1 cellular context compared by ENCODE assay signal in genomic region chr11:57712256-57713150, GRCh38.
TF ChIP-seq lines count a peak whose summit lies in the region.

A gene with protein sequence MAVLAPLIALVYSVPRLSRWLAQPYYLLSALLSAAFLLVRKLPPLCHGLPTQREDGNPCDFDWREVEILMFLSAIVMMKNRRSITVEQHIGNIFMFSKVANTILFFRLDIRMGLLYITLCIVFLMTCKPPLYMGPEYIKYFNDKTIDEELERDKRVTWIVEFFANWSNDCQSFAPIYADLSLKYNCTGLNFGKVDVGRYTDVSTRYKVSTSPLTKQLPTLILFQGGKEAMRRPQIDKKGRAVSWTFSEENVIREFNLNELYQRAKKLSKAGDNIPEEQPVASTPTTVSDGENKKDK (plus strand): TSS chr11:57712593. CDS start chr11:57712619, 26 bp downstream.

TF ChIP-seq in K562, 482 proteins besides CTCF, POLR2A, EP300 and RAD21 (continued from another document and continues in another):
- TF ChIP-seq SFPQ (IDR thresholded peaks at IDR 0.05; ENCODE audit: low read depth, low read length) (no peak), PHB2 (IDR thresholded peaks at IDR 0.05; ENCODE audit: low read depth) (0 out of 2 replicates have a peak, but pooled peaks have one; percentile 37), MEIS2 (IDR thresholded peaks at IDR 0.05; ENCODE audit: partially characterized antibody) (no peak), ZNF197 (CRISPR knock-in tag; IDR thresholded peaks at IDR 0.05; ENCODE audit: low read depth) (no peak), ZNF224 (CRISPR knock-in tag; IDR thresholded peaks at IDR 0.05) (no peak), USF2 (CRISPR knock-in tag; IDR thresholded peaks at IDR 0.05) (no peak), ZC3H4 (CRISPR knock-in tag; IDR thresholded peaks at IDR 0.05; ENCODE audit: borderline replicate concordance) (no peak), SMAD4 (CRISPR knock-in tag; conservative IDR thresholded peaks at IDR 0.05) (no peak), HNRNPH1 (optimal IDR thresholded peaks at IDR 0.05; ENCODE audit: low read depth, low read length) (no peak), MITF (IDR thresholded peaks at IDR 0.05) (no peak), ATF1 (CRISPR knock-in tag; IDR thresholded peaks at IDR 0.05) (0 out of 2 replicates have a peak, but pooled peaks have one; percentile 4), ATF1 (tag; IDR thresholded peaks at IDR 0.05) (peak; percentile 97), ZNF121 (CRISPR knock-in tag; conservative IDR thresholded peaks at IDR 0.05) (no peak), RBM25 (IDR thresholded peaks at IDR 0.05; ENCODE audit: low read depth, low read length, severe bottlenecking) (peak; percentile 89), ZNF41 (CRISPR knock-in tag; conservative IDR thresholded peaks at IDR 0.05) (no peak), ZSCAN29 (IDR thresholded peaks at IDR 0.05) (no peak), ASH1L (IDR thresholded peaks at IDR 0.05; ENCODE audit: borderline replicate concordance, low read depth, partially characterized antibody) (peak; percentile 94), NR3C1 (CRISPR knock-in tag; IDR thresholded peaks at IDR 0.05) (no peak), ELF4 (CRISPR knock-in tag; IDR thresholded peaks at IDR 0.05) (0 out of 2 replicates have a peak, but pooled peaks have one; percentile 65), HMGN3 (IDR thresholded peaks at IDR 0.05; ENCODE audit: borderline replicate concordance, extremely low read depth, insufficient read length, low read depth, low read length) (no peak), BCL6 (CRISPR knock-in tag; IDR thresholded peaks at IDR 0.05) (no peak), ZNF76 (CRISPR knock-in tag; IDR thresholded peaks at IDR 0.05; ENCODE audit: borderline replicate concordance) (no peak), PURB (CRISPR knock-in tag; IDR thresholded peaks at IDR 0.05; ENCODE audit: low read depth) (no peak), HNRNPLL (IDR thresholded peaks at IDR 0.05; ENCODE audit: low read depth, low read length, poor library complexity, severe bottlenecking) (peak; percentile 40), CBX5 (IDR thresholded peaks at IDR 0.05; ENCODE audit: borderline replicate concordance, low read depth) (no peak), EP400 (IDR thresholded peaks at IDR 0.05) (peak; percentile 98), CEBPB (tag; IDR thresholded peaks at IDR 0.05) (no peak), XRCC4 (IDR thresholded peaks at IDR 0.05; ENCODE audit: extremely low read depth, insufficient read depth, insufficient read length) (no peak), XRCC3 (IDR thresholded peaks at IDR 0.05) (no peak), MTA2 (IDR thresholded peaks at IDR 0.05; ENCODE audit: low read depth) (peak; percentile 65), CBFB (CRISPR knock-in tag; IDR thresholded peaks at IDR 0.05) (peak; percentile 81; the same call in 1 of the 2 replicates), GMEB1 (CRISPR knock-in tag; IDR thresholded peaks at IDR 0.05) (0 out of 2 replicates have a peak, but pooled peaks have one; percentile 34), ZC3H11A (IDR thresholded peaks at IDR 0.05; ENCODE audit: low read depth, low read length) (no peak), ATF7 (IDR thresholded peaks at IDR 0.05) (0 out of 2 replicates have a peak, but pooled peaks have one; percentile 46), GABPB2 (CRISPR knock-in tag; conservative IDR thresholded peaks at IDR 0.05) (0 out of 2 replicates have a peak, but pooled peaks have one; percentile 17), ETV5 (CRISPR knock-in tag; IDR thresholded peaks at IDR 0.05; ENCODE audit: low read depth) (peak; percentile 72), TBP (optimal IDR thresholded peaks at IDR 0.05; ENCODE audit: low read depth, low read length) (peak; percentile 89), SNAPC5 (CRISPR knock-in tag; IDR thresholded peaks at IDR 0.05) (no peak), RNF219 (CRISPR knock-in tag; IDR thresholded peaks at IDR 0.05) (no peak)
- TF ChIP-seq, protein P1, sequence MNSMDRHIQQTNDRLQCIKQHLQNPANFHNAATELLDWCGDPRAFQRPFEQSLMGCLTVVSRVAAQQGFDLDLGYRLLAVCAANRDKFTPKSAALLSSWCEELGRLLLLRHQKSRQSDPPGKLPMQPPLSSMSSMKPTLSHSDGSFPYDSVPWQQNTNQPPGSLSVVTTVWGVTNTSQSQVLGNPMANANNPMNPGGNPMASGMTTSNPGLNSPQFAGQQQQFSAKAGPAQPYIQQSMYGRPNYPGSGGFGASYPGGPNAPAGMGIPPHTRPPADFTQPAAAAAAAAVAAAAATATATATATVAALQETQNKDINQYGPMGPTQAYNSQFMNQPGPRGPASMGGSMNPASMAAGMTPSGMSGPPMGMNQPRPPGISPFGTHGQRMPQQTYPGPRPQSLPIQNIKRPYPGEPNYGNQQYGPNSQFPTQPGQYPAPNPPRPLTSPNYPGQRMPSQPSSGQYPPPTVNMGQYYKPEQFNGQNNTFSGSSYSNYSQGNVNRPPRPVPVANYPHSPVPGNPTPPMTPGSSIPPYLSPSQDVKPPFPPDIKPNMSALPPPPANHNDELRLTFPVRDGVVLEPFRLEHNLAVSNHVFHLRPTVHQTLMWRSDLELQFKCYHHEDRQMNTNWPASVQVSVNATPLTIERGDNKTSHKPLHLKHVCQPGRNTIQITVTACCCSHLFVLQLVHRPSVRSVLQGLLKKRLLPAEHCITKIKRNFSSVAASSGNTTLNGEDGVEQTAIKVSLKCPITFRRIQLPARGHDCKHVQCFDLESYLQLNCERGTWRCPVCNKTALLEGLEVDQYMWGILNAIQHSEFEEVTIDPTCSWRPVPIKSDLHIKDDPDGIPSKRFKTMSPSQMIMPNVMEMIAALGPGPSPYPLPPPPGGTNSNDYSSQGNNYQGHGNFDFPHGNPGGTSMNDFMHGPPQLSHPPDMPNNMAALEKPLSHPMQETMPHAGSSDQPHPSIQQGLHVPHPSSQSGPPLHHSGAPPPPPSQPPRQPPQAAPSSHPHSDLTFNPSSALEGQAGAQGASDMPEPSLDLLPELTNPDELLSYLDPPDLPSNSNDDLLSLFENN (IDR thresholded peaks at IDR 0.05; ENCODE audit: low read depth in 2 of 2, low read length in 2 of 2), result 0 out of 4 replicates have a peak, but pooled peaks of 1 of the 2 experiments have one; percentile 11
- TF ChIP-seq, protein P2, sequence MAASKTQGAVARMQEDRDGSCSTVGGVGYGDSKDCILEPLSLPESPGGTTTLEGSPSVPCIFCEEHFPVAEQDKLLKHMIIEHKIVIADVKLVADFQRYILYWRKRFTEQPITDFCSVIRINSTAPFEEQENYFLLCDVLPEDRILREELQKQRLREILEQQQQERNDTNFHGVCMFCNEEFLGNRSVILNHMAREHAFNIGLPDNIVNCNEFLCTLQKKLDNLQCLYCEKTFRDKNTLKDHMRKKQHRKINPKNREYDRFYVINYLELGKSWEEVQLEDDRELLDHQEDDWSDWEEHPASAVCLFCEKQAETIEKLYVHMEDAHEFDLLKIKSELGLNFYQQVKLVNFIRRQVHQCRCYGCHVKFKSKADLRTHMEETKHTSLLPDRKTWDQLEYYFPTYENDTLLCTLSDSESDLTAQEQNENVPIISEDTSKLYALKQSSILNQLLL (CRISPR knock-in tag; IDR thresholded peaks at IDR 0.05; ENCODE audit: borderline replicate concordance), result no peak
- TF ChIP-seq, protein P3, sequence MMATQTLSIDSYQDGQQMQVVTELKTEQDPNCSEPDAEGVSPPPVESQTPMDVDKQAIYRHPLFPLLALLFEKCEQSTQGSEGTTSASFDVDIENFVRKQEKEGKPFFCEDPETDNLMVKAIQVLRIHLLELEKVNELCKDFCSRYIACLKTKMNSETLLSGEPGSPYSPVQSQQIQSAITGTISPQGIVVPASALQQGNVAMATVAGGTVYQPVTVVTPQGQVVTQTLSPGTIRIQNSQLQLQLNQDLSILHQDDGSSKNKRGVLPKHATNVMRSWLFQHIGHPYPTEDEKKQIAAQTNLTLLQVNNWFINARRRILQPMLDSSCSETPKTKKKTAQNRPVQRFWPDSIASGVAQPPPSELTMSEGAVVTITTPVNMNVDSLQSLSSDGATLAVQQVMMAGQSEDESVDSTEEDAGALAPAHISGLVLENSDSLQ (IDR thresholded peaks at IDR 0.05), result peak; percentile 99
- TF ChIP-seq, protein P4, sequence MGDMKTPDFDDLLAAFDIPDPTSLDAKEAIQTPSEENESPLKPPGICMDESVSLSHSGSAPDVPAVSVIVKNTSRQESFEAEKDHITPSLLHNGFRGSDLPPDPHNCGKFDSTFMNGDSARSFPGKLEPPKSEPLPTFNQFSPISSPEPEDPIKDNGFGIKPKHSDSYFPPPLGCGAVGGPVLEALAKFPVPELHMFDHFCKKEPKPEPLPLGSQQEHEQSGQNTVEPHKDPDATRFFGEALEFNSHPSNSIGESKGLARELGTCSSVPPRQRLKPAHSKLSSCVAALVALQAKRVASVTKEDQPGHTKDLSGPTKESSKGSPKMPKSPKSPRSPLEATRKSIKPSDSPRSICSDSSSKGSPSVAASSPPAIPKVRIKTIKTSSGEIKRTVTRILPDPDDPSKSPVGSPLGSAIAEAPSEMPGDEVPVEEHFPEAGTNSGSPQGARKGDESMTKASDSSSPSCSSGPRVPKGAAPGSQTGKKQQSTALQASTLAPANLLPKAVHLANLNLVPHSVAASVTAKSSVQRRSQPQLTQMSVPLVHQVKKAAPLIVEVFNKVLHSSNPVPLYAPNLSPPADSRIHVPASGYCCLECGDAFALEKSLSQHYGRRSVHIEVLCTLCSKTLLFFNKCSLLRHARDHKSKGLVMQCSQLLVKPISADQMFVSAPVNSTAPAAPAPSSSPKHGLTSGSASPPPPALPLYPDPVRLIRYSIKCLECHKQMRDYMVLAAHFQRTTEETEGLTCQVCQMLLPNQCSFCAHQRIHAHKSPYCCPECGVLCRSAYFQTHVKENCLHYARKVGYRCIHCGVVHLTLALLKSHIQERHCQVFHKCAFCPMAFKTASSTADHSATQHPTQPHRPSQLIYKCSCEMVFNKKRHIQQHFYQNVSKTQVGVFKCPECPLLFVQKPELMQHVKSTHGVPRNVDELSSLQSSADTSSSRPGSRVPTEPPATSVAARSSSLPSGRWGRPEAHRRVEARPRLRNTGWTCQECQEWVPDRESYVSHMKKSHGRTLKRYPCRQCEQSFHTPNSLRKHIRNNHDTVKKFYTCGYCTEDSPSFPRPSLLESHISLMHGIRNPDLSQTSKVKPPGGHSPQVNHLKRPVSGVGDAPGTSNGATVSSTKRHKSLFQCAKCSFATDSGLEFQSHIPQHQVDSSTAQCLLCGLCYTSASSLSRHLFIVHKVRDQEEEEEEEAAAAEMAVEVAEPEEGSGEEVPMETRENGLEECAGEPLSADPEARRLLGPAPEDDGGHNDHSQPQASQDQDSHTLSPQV (IDR thresholded peaks at IDR 0.05), result no peak
